ENCODE assay signal across 22 cellular contexts in the genomic region with DNA sequence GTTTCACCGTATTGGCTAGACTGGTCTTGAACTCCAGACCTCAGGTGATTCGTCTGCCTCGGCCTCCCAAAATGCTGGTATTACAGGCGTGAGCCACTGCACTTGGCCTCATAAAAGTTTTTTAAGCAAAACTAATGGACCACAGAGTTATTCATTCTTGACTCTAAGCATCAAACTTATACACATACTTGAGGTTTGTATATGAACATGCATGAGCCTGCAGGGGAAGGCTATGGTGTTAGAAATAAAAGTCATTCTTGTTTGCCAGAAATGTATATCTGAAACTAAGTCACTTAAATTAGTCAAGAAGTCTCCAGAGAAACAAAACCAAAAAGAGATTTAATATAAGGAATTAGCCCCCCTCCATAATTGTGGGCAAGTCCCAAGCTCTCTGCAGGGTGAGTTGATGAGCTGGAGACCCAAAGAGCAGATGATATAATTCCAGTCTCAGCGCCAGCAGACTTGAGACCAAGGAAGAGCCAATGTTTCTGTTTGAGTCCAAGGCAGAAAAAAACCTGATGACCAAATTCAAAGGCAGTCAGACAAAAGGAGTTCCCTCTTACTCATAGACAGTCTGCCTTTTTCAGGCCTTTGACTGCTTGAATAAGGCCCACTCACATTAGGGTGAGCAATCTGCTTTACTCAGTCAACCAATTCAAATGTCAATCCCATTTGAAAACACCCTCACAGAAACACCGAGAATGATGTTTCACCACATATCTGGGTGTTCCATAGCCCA.
DNase-seq lines count a peak whose midpoint lies in the region; ATAC-seq and TF ChIP-seq lines count a peak whose summit lies in the region.
"Had no signal": no experiment of that assay in that cellular context is flagged by ENCODE, and none has a peak within 500 bp of the region (broad histone marks: within the 10 kb centered on the region; RNA-seq: fewer than 3 reads in every experiment).

No MANE protein-coding gene starts in this region.

- H3K27me3 Mint-ChIP-seq in endodermal cell (ENCODE audit: insufficient read depth), result no peaks in the 10 kb centered on the region
- H3K27me3 Mint-ChIP-seq: activated CD4-positive, alpha-beta memory T cell treated with anti-CD3 and anti-CD28 coated beads, Interleukin-2, amount 10 ng/mL, durations not matched to agents 7 days and 5 days; CD4-positive, alpha-beta memory T cell; central memory CD8-positive, alpha-beta T cell; naive thymus-derived CD8-positive, alpha-beta T cell had no signal

- WGBS in endodermal cell (ENCODE audit: insufficient coverage in 1 of 2, insufficient read length in 1 of 2), 2 experiments, result 93 to 98% methylated on average over 5 to 6 of the region's 6 CpGs

- H3K36me3 Mint-ChIP-seq in endodermal cell (ENCODE audit: low read depth), result no peaks in the 10 kb centered on the region
- H3K36me3 Mint-ChIP-seq: CD4-positive, alpha-beta memory T cell; naive thymus-derived CD8-positive, alpha-beta T cell had no signal

- H3K27ac Mint-ChIP-seq in endodermal cell, result no peak overlapping the region
- H3K27ac Mint-ChIP-seq: activated CD4-positive, alpha-beta memory T cell treated with anti-CD3 and anti-CD28 coated beads, Interleukin-2, amount 10 ng/mL, durations not matched to agents 7 days and 5 days; CD4-positive, alpha-beta memory T cell; naive thymus-derived CD8-positive, alpha-beta T cell had no signal

- POLR2A ChIA-PET in RWPE1 (lab: Yijun Ruan, JAX; ENCODE audit: low non-redundant PET), result no interaction called here

- TF ChIP-seq POLR2A in vagina (IDR thresholded peaks at IDR 0.05), result no peak

- H3K36me3 ChIP-seq in vagina (no peaks in the 10 kb centered on the region), left lung (no peaks in the 10 kb centered on the region), endodermal cell (ENCODE audit: control insufficient read depth, insufficient read depth, low read length) (no peaks in the 10 kb centered on the region)
- H3K36me3 ChIP-seq: HAP-1, sigmoid colon had no signal

- no peak overlapping the region for H3K9ac ChIP-seq in endodermal cell (ENCODE audit: extremely low read depth, low read length, poor library complexity, severe bottlenecking)
- H3K9ac ChIP-seq: KMS-11 had no signal

- intact Hi-C loops in vagina (cut with DNase I) (no loop called here), left lung (cut with DNase I) (no loop called here)

- peak overlapping the region; percentile 66 for H3K27ac ChIP-seq in RWPE1
- peak overlapping the region; percentile 24 for H3K27ac ChIP-seq in vagina
- no peak overlapping the region for H3K27ac ChIP-seq in left lung
- H3K27ac ChIP-seq in endodermal cell (ENCODE audit: low read depth, low read length), result no peak overlapping the region
- H3K27ac ChIP-seq: KMS-11, sigmoid colon had no signal

- peaks cover 17% of the 10 kb centered on the region for H3K4me1 Mint-ChIP-seq in endodermal cell
- H3K4me1 Mint-ChIP-seq: activated CD4-positive, alpha-beta memory T cell treated with anti-CD3 and anti-CD28 coated beads, Interleukin-2, amount 10 ng/mL, durations not matched to agents 7 days and 5 days; CD4-positive, alpha-beta memory T cell; central memory CD8-positive, alpha-beta T cell had no signal

- no peak overlapping the region for H3K4me3 Mint-ChIP-seq in endodermal cell
- H3K4me3 Mint-ChIP-seq: activated CD4-positive, alpha-beta memory T cell treated with anti-CD3 and anti-CD28 coated beads, Interleukin-2, amount 10 ng/mL, durations not matched to agents 7 days and 5 days; CD4-positive, alpha-beta memory T cell; central memory CD8-positive, alpha-beta T cell; naive thymus-derived CD8-positive, alpha-beta T cell had no signal

- H3K27me3 ChIP-seq in vagina (no peaks in the 10 kb centered on the region), left lung (no peaks in the 10 kb centered on the region), endodermal cell (ENCODE audit: control insufficient read depth, insufficient read depth, low read length, poor library complexity, severe bottlenecking) (no peaks in the 10 kb centered on the region)
- H3K27me3 ChIP-seq: sigmoid colon had no signal

- no peak for TF ChIP-seq CTCF in RWPE1 (conservative IDR thresholded peaks at IDR 0.05; ENCODE audit: low read depth)
- TF ChIP-seq CTCF in epithelial cell of esophagus (IDR thresholded peaks at IDR 0.05; ENCODE audit: insufficient read depth, low read depth, low read length, missing control alignments), result no peak
- TF ChIP-seq CTCF in vagina (IDR thresholded peaks at IDR 0.05), result no peak
- no peak for TF ChIP-seq CTCF in left lung (IDR thresholded peaks at IDR 0.05)
- no peak for TF ChIP-seq CTCF in endodermal cell (conservative IDR thresholded peaks at IDR 0.05)

- no peak overlapping the region for H3K4me3 ChIP-seq in epithelial cell of esophagus (ENCODE audit: low read length)
- H3K4me3 ChIP-seq in vagina, result no peak overlapping the region
- no peak overlapping the region for H3K4me3 ChIP-seq in left lung
- no peak overlapping the region for H3K4me3 ChIP-seq in endodermal cell (ENCODE audit: low read length)
- H3K4me3 ChIP-seq: HAP-1, sigmoid colon had no signal

- H3K4me1 ChIP-seq in vagina, result no peaks in the 10 kb centered on the region
- no peaks in the 10 kb centered on the region for H3K4me1 ChIP-seq in left lung
- peaks cover 7% of the 10 kb centered on the region for H3K4me1 ChIP-seq in endodermal cell (ENCODE audit: control insufficient read depth, insufficient read depth, low read length)

- no peaks in the 10 kb centered on the region for H3K9me3 Mint-ChIP-seq in endodermal cell

- no peaks in the 10 kb centered on the region for H3K9me3 ChIP-seq in vagina
- no peaks in the 10 kb centered on the region for H3K9me3 ChIP-seq in left lung
- no peaks in the 10 kb centered on the region for H3K9me3 ChIP-seq in endodermal cell (ENCODE audit: control insufficient read depth, low read length)
- H3K9me3 ChIP-seq: HAP-1, sigmoid colon had no signal

- CTCF ChIA-PET in RWPE1 (lab: Yijun Ruan, JAX), result no interaction called here

- no peak for ATAC-seq in left lung
- ATAC-seq: naive thymus-derived CD8-positive, alpha-beta T cell; SK-N-SH treated with all-trans-retinoic acid at 6 μM for 48 hours had no signal

- DNase-seq in RWPE1 (ENCODE audit: low spot score) (no peak), epithelial cell of esophagus (ENCODE audit: low read depth) (peak; percentile 98), kidney tubule cell (ENCODE audit: low spot score) (peak; percentile 97), vagina (ENCODE audit: extremely low spot score in 2 of 2) (no peak), left lung (no peak), endodermal cell (no peak), activated gamma-delta T cell (lab: John Stamatoyannopoulos, UW) (no peak)
- DNase-seq: activated CD4-positive, alpha-beta memory T cell treated with anti-CD3 and anti-CD28 coated beads, Interleukin-2, amount 10 ng/mL, durations not matched to agents 7 days and 5 days; activated gamma-delta T cell treated with Interleukin-2 at 50 U/mL for 16 hours; CD4-positive, alpha-beta memory T cell; erythroblast; MV-4-11; naive thymus-derived CD8-positive, alpha-beta T cell; NCI-H1694 treated with DMSO at 0.1 percent for 48 hours; NCI-H2171 treated with DMSO at 0.1 percent for 48 hours; posterior cingulate gyrus; sigmoid colon; substantia nigra had no signal

Comparison
In these comparisons a context has a peak if more than half of its experiments do, and no peak if none do; other contexts are left out.
1. DNase-seq: peak in epithelial cell of esophagus (single experiment) and kidney tubule cell (single experiment); none in RWPE1 (single experiment), vagina (0 of 2), left lung (0 of 2), endodermal cell (single experiment) and activated gamma-delta T cell (single experiment).
2. H3K27ac ChIP-seq: peak in RWPE1 (single experiment) and vagina (single experiment); none in left lung (0 of 2) and endodermal cell (single experiment).